Comparison of ENCODE assay signal across 8 cellular contexts in genomic region chr5:122701640-122702523, GRCh38.
A peak's percentile ranks its signal among the peaks of the same experiment; 100 is the strongest.
DNase-seq lines count a peak whose midpoint lies in the region; ATAC-seq, FAIRE-seq and TF ChIP-seq lines count a peak whose summit lies in the region.

No MANE protein-coding gene starts in this region.

- no peaks in the 10 kb centered on the region for H3K36me3 Mint-ChIP-seq in activated T-helper 1 cell treated with anti-CD3 and anti-CD28 coated beads, Interleukin-12 subunit alpha, Interleukin-12 subunit beta, Interleukin-2, Interleukin-4 antibody, amounts not matched to agents 30 ng/mL and 10 ng/mL and 1 ng/mL, durations not matched to agents 14 hours and 24 hours and 36 hours (ENCODE audit: low read depth)
- H3K36me3 Mint-ChIP-seq in endodermal cell (ENCODE audit: low read depth) = no peaks in the 10 kb centered on the region

- no peak for DNase-seq in GM12891 (ENCODE audit: insufficient read length, low spot score)
- DNase-seq in activated T-helper 1 cell treated with anti-CD3 and anti-CD28 coated beads, Interleukin-12 subunit alpha, Interleukin-12 subunit beta, Interleukin-2, Interleukin-4 antibody, amounts not matched to agents 30 ng/mL and 10 ng/mL and 1 ng/mL, durations not matched to agents 14 hours and 24 hours and 36 hours (ENCODE audit: low spot score) = peak; percentile 8
- DNase-seq in endodermal cell = no peak
- DNase-seq in RCC 7860 (ENCODE audit: low spot score) = no peak
- no peak for DNase-seq in DMS 273 treated with DMSO at 0.1 percent for 48 hours (lab: John Stamatoyannopoulos, UW)
- DNase-seq in AML-193 (lab: John Stamatoyannopoulos, UW) = no peak

- no peaks in the 10 kb centered on the region for H3K27me3 Mint-ChIP-seq in activated T-helper 1 cell treated with anti-CD3 and anti-CD28 coated beads, Interleukin-12 subunit alpha, Interleukin-12 subunit beta, Interleukin-2, Interleukin-4 antibody, amounts not matched to agents 30 ng/mL and 10 ng/mL and 1 ng/mL, durations not matched to agents 14 hours and 24 hours and 36 hours (ENCODE audit: insufficient read depth)
- no peaks in the 10 kb centered on the region for H3K27me3 Mint-ChIP-seq in endodermal cell (ENCODE audit: insufficient read depth)

- FAIRE-seq in GM12891 (lab: Jason Lieb, UNC) (peak; percentile 95), RCC 7860 (lab: Jason Lieb, UNC) (no peak)

- H3K9me3 Mint-ChIP-seq in activated T-helper 1 cell treated with anti-CD3 and anti-CD28 coated beads, Interleukin-12 subunit alpha, Interleukin-12 subunit beta, Interleukin-2, Interleukin-4 antibody, amounts not matched to agents 30 ng/mL and 10 ng/mL and 1 ng/mL, durations not matched to agents 14 hours and 24 hours and 36 hours = no peaks in the 10 kb centered on the region
- no peaks in the 10 kb centered on the region for H3K9me3 Mint-ChIP-seq in endodermal cell

- intact Hi-C loops in activated T-helper 1 cell treated with anti-CD3 and anti-CD28 coated beads, Interleukin-12 subunit alpha, Interleukin-12 subunit beta, Interleukin-2, Interleukin-4 antibody, amounts not matched to agents 30 ng/mL and 10 ng/mL and 1 ng/mL, durations not matched to agents 14 hours and 24 hours and 36 hours (cut with micrococcal nuclease) = loop anchor here (10.0 kb wide), 1 partner anchor 143 kb away; the partner anchor contains the start of gene SNX24

- H3K27me3 ChIP-seq in endodermal cell (ENCODE audit: control insufficient read depth, insufficient read depth, low read length, poor library complexity, severe bottlenecking) = no peaks in the 10 kb centered on the region

- H3K4me3 Mint-ChIP-seq in activated T-helper 1 cell treated with anti-CD3 and anti-CD28 coated beads, Interleukin-12 subunit alpha, Interleukin-12 subunit beta, Interleukin-2, Interleukin-4 antibody, amounts not matched to agents 30 ng/mL and 10 ng/mL and 1 ng/mL, durations not matched to agents 14 hours and 24 hours and 36 hours = no peak overlapping the region
- no peak overlapping the region for H3K4me3 Mint-ChIP-seq in endodermal cell

- H3K4me3 ChIP-seq in endodermal cell (ENCODE audit: low read length) = no peak overlapping the region

- TF ChIP-seq CTCF in endodermal cell (conservative IDR thresholded peaks at IDR 0.05) = no peak

- peak; percentile 59; the same call in 1 of the 2 replicates for TF ChIP-seq POLR2A in GM12891 (IDR thresholded peaks at IDR 0.05; ENCODE audit: low read depth, low read length)

- no peak overlapping the region for H3K27ac ChIP-seq in endodermal cell (ENCODE audit: low read depth, low read length)

- 43 to 95% methylated on average over 1 to 7 of the region's 8 CpGs for WGBS in endodermal cell (ENCODE audit: insufficient coverage in 1 of 2, insufficient read length in 1 of 2), 2 experiments

- H3K36me3 ChIP-seq in endodermal cell (ENCODE audit: control insufficient read depth, insufficient read depth, low read length) = no peaks in the 10 kb centered on the region

- H3K4me1 Mint-ChIP-seq in activated T-helper 1 cell treated with anti-CD3 and anti-CD28 coated beads, Interleukin-12 subunit alpha, Interleukin-12 subunit beta, Interleukin-2, Interleukin-4 antibody, amounts not matched to agents 30 ng/mL and 10 ng/mL and 1 ng/mL, durations not matched to agents 14 hours and 24 hours and 36 hours (ENCODE audit: low read depth) = peaks cover 6% of the 10 kb centered on the region
- no peaks in the 10 kb centered on the region for H3K4me1 Mint-ChIP-seq in endodermal cell

- H3K9ac ChIP-seq in endodermal cell (ENCODE audit: extremely low read depth, low read length, poor library complexity, severe bottlenecking) = no peak overlapping the region

- peak; percentile 99 for ATAC-seq in GM19324 (IDR thresholded peaks at IDR 0.05; ENCODE audit: low FRiP score, unreplicated experiment)
- ATAC-seq in HG02981 (IDR thresholded peaks at IDR 0.05; ENCODE audit: unreplicated experiment) = peak; percentile 99

- H3K9me3 ChIP-seq in endodermal cell (ENCODE audit: control insufficient read depth, low read length) = no peaks in the 10 kb centered on the region

- H3K27ac Mint-ChIP-seq in activated T-helper 1 cell treated with anti-CD3 and anti-CD28 coated beads, Interleukin-12 subunit alpha, Interleukin-12 subunit beta, Interleukin-2, Interleukin-4 antibody, amounts not matched to agents 30 ng/mL and 10 ng/mL and 1 ng/mL, durations not matched to agents 14 hours and 24 hours and 36 hours = no peak overlapping the region
- no peak overlapping the region for H3K27ac Mint-ChIP-seq in endodermal cell

- H3K4me1 ChIP-seq in endodermal cell (ENCODE audit: control insufficient read depth, insufficient read depth, low read length) = no peaks in the 10 kb centered on the region

TF ChIP-seq in GM12891, 5 proteins besides CTCF, POLR2A, EP300 and RAD21:
- TF ChIP-seq PAX5 (IDR thresholded peaks at IDR 0.05; ENCODE audit: insufficient read depth, low read length, severe bottlenecking) (no peak), SPI1 (IDR thresholded peaks at IDR 0.05; ENCODE audit: low read depth, low read length) (no peak), POLR2AphosphoS5 (IDR thresholded peaks at IDR 0.05; ENCODE audit: low read depth, low read length) (0 out of 2 replicates have a peak, but pooled peaks have one; percentile 42), POU2F2 (IDR thresholded peaks at IDR 0.05; ENCODE audit: low read depth, low read length) (peak; percentile 87), TAF1 (IDR thresholded peaks at IDR 0.05; ENCODE audit: low read depth, low read length) (0 out of 2 replicates have a peak, but pooled peaks have one; percentile 17)
